1 cellular context compared by ENCODE assay signal in the genomic region with DNA sequence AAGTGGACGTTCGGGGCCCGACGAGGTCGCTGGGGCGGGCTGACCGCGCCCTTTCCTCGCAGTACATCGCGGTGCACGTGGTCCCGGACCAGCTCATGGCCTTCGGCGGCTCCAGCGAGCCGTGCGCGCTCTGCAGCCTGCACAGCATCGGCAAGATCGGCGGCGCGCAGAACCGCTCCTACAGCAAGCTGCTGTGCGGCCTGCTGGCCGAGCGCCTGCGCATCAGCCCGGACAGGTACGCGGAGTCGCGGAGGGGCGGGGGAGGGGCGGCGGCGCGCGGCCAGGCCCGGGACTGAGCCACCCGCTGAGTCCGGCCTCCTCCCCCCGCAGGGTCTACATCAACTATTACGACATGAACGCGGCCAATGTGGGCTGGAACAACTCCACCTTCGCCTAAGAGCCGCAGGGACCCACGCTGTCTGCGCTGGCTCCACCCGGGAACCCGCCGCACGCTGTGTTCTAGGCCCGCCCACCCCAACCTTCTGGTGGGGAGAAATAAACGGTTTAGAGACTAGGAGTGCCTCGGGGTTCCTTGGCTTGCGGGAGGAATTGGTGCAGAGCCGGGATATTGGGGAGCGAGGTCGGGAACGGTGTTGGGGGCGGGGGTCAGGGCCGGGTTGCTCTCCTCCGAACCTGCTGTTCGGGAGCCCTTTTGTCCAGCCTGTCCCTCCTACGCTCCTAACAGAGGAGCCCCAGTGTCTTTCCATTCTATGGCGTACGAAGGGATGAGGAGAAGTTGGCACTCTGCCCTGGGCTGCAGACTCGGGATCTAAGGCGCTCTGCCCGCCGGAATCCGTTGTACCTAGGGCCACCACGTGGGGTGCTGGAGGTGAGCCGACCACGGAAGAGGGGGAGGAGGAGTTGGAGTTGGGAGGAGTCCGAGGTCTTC.
TF ChIP-seq lines count a peak whose summit lies in the region.

No MANE protein-coding gene starts in this region.

TF ChIP-seq in HCT116, 20 proteins besides CTCF, POLR2A, EP300 and RAD21 (continued from another document):
- TF ChIP-seq, protein P1, sequence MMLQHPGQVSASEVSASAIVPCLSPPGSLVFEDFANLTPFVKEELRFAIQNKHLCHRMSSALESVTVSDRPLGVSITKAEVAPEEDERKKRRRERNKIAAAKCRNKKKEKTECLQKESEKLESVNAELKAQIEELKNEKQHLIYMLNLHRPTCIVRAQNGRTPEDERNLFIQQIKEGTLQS (IDR thresholded peaks at IDR 0.05) = no peak
- TF ChIP-seq, protein P2, sequence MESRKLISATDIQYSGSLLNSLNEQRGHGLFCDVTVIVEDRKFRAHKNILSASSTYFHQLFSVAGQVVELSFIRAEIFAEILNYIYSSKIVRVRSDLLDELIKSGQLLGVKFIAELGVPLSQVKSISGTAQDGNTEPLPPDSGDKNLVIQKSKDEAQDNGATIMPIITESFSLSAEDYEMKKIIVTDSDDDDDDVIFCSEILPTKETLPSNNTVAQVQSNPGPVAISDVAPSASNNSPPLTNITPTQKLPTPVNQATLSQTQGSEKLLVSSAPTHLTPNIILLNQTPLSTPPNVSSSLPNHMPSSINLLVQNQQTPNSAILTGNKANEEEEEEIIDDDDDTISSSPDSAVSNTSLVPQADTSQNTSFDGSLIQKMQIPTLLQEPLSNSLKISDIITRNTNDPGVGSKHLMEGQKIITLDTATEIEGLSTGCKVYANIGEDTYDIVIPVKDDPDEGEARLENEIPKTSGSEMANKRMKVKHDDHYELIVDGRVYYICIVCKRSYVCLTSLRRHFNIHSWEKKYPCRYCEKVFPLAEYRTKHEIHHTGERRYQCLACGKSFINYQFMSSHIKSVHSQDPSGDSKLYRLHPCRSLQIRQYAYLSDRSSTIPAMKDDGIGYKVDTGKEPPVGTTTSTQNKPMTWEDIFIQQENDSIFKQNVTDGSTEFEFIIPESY (IDR thresholded peaks at IDR 0.05; ENCODE audit: extremely low read depth, insufficient replicate concordance, low read length) = no peak
- TF ChIP-seq, protein P3, sequence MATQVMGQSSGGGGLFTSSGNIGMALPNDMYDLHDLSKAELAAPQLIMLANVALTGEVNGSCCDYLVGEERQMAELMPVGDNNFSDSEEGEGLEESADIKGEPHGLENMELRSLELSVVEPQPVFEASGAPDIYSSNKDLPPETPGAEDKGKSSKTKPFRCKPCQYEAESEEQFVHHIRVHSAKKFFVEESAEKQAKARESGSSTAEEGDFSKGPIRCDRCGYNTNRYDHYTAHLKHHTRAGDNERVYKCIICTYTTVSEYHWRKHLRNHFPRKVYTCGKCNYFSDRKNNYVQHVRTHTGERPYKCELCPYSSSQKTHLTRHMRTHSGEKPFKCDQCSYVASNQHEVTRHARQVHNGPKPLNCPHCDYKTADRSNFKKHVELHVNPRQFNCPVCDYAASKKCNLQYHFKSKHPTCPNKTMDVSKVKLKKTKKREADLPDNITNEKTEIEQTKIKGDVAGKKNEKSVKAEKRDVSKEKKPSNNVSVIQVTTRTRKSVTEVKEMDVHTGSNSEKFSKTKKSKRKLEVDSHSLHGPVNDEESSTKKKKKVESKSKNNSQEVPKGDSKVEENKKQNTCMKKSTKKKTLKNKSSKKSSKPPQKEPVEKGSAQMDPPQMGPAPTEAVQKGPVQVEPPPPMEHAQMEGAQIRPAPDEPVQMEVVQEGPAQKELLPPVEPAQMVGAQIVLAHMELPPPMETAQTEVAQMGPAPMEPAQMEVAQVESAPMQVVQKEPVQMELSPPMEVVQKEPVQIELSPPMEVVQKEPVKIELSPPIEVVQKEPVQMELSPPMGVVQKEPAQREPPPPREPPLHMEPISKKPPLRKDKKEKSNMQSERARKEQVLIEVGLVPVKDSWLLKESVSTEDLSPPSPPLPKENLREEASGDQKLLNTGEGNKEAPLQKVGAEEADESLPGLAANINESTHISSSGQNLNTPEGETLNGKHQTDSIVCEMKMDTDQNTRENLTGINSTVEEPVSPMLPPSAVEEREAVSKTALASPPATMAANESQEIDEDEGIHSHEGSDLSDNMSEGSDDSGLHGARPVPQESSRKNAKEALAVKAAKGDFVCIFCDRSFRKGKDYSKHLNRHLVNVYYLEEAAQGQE (IDR thresholded peaks at IDR 0.05; ENCODE audit: low read depth) = no peak
- TF ChIP-seq SP1 (IDR thresholded peaks at IDR 0.05; ENCODE audit: low read depth) (no peak), ELF1 (IDR thresholded peaks at IDR 0.05; ENCODE audit: borderline replicate concordance, low read depth) (no peak), YY1 (IDR thresholded peaks at IDR 0.05; ENCODE audit: extremely low read depth, insufficient replicate concordance, low read depth, low read length) (no peak), TCF7L2 (IDR thresholded peaks at IDR 0.05; ENCODE audit: borderline replicate concordance, extremely low read depth, insufficient read depth, insufficient read length) (peak; percentile 82)
TF ChIP-seq in HCT116: peak in this region for 5.
